9 cellular contexts compared by ENCODE assay signal in genomic region chr2:45699032-45699658, GRCh38. TPM values are rescaled to one million over a fixed set of nuclear protein-coding genes. Genes with fewer than 3 reads are reported as not detected.
DNase-seq lines count a peak whose midpoint lies in the region; ATAC-seq and TF ChIP-seq lines count a peak whose summit lies in the region.
"Had no signal": no experiment of that assay in that cellular context is flagged by ENCODE, and none has a peak within 500 bp of the region (broad histone marks: within the 10 kb centered on the region; RNA-seq: fewer than 3 reads in every experiment).

No MANE protein-coding gene starts in this region.

- DNase-seq in activated CD4-positive, alpha-beta memory T cell treated with anti-CD3 and anti-CD28 coated beads for 36 hours, result peak; percentile 25
- DNase-seq in activated CD4-positive, alpha-beta memory T cell treated with anti-CD3 and anti-CD28 coated beads, Interleukin-2, amount 10 ng/mL, durations not matched to agents 7 days and 5 days, result no peak
- DNase-seq in choroid plexus epithelial cell (ENCODE audit: low read depth) (peak; percentile 67), NCI-H69 (lab: John Stamatoyannopoulos, UW) (no peak), NCI-H1417 treated with DMSO at 0.1 percent for 48 hours (lab: John Stamatoyannopoulos, UW) (no peak)
- DNase-seq in stimulated activated naive CD8-positive, alpha-beta T cell treated with anti-CD3 and anti-CD28 coated beads, Interleukin-15, Interleukin-2, amounts not matched to agents 100 U/mL and 50 U/mL, for 24 hours, result peak; percentile 24
- DNase-seq in effector CD4-positive, alpha-beta T cell, result no peak
- DNase-seq: CD4-positive, CD25-positive, alpha-beta regulatory T cell had no signal

- peak overlapping the region; percentile 31 for H3K27ac Mint-ChIP-seq in activated CD4-positive, alpha-beta memory T cell treated with anti-CD3 and anti-CD28 coated beads for 36 hours
- H3K27ac Mint-ChIP-seq in activated CD4-positive, alpha-beta memory T cell treated with anti-CD3 and anti-CD28 coated beads, Interleukin-2, amount 10 ng/mL, durations not matched to agents 7 days and 5 days, result no peak overlapping the region

- TF ChIP-seq CTCF in choroid plexus epithelial cell (conservative IDR thresholded peaks at IDR 0.05; ENCODE audit: low read depth, low read length), result no peak

- CTCF ChIA-PET in activated CD4-positive, alpha-beta memory T cell treated with anti-CD3 and anti-CD28 coated beads for 36 hours (lab: Charles Lee), result interaction anchor here (0.9 kb wide), 1 partner anchor 79 kb away, joined by 3 read pairs; no protein-coding TSS in a partner anchor
- CTCF ChIA-PET in activated CD4-positive, alpha-beta memory T cell treated with anti-CD3 and anti-CD28 coated beads, Interleukin-2, amount 10 ng/mL, durations not matched to agents 7 days and 5 days (lab: Charles Lee), result interaction anchor here (0.6 kb wide), 1 partner anchor 834 kb away, joined by 3 read pairs; no protein-coding TSS in a partner anchor

- H3K4me1 Mint-ChIP-seq in activated CD4-positive, alpha-beta memory T cell treated with anti-CD3 and anti-CD28 coated beads for 36 hours (ENCODE audit: low read depth), result peaks cover 15% of the 10 kb centered on the region
- peaks cover 4% of the 10 kb centered on the region for H3K4me1 Mint-ChIP-seq in activated CD4-positive, alpha-beta memory T cell treated with anti-CD3 and anti-CD28 coated beads, Interleukin-2, amount 10 ng/mL, durations not matched to agents 7 days and 5 days

- no peaks in the 10 kb centered on the region for H3K9me3 Mint-ChIP-seq in activated CD4-positive, alpha-beta memory T cell treated with anti-CD3 and anti-CD28 coated beads for 36 hours
- H3K9me3 Mint-ChIP-seq in activated CD4-positive, alpha-beta memory T cell treated with anti-CD3 and anti-CD28 coated beads, Interleukin-2, amount 10 ng/mL, durations not matched to agents 7 days and 5 days, result no peaks in the 10 kb centered on the region
- H3K9me3 Mint-ChIP-seq: CD4-positive, CD25-positive, alpha-beta regulatory T cell had no signal

- H3K36me3 Mint-ChIP-seq in activated CD4-positive, alpha-beta memory T cell treated with anti-CD3 and anti-CD28 coated beads for 36 hours, result peaks cover 2% of the 10 kb centered on the region
- H3K36me3 Mint-ChIP-seq in activated CD4-positive, alpha-beta memory T cell treated with anti-CD3 and anti-CD28 coated beads, Interleukin-2, amount 10 ng/mL, durations not matched to agents 7 days and 5 days (ENCODE audit: low read depth), result no peaks in the 10 kb centered on the region
- H3K36me3 Mint-ChIP-seq: CD4-positive, CD25-positive, alpha-beta regulatory T cell had no signal

- H3K27me3 Mint-ChIP-seq in activated CD4-positive, alpha-beta memory T cell treated with anti-CD3 and anti-CD28 coated beads for 36 hours, result no peaks in the 10 kb centered on the region
- no peaks in the 10 kb centered on the region for H3K27me3 Mint-ChIP-seq in activated CD4-positive, alpha-beta memory T cell treated with anti-CD3 and anti-CD28 coated beads, Interleukin-2, amount 10 ng/mL, durations not matched to agents 7 days and 5 days
- H3K27me3 Mint-ChIP-seq: CD4-positive, CD25-positive, alpha-beta regulatory T cell had no signal

- POLR2A ChIA-PET in activated CD4-positive, alpha-beta memory T cell treated with anti-CD3 and anti-CD28 coated beads for 36 hours (lab: Charles Lee), result no interaction called here
- POLR2A ChIA-PET in activated CD4-positive, alpha-beta memory T cell treated with anti-CD3 and anti-CD28 coated beads, Interleukin-2, amount 10 ng/mL, durations not matched to agents 7 days and 5 days (lab: Charles Lee), result no interaction called here

- intact Hi-C loops in activated CD4-positive, alpha-beta memory T cell treated with anti-CD3 and anti-CD28 coated beads for 36 hours (cut with micrococcal nuclease), result loop anchor here (5.0 kb wide), 1 partner anchor 47 kb away; the partner anchor contains the start of gene PRKCE

- H3K4me3 Mint-ChIP-seq in activated CD4-positive, alpha-beta memory T cell treated with anti-CD3 and anti-CD28 coated beads for 36 hours, result no peak overlapping the region
- H3K4me3 Mint-ChIP-seq in activated CD4-positive, alpha-beta memory T cell treated with anti-CD3 and anti-CD28 coated beads, Interleukin-2, amount 10 ng/mL, durations not matched to agents 7 days and 5 days, result no peak overlapping the region
- H3K4me3 Mint-ChIP-seq: CD4-positive, CD25-positive, alpha-beta regulatory T cell had no signal

- H3K4me3 ChIP-seq in choroid plexus epithelial cell (ENCODE audit: low read depth, low read length), result no peak overlapping the region

- peak; percentile 59 for ATAC-seq in HG03108 (IDR thresholded peaks at IDR 0.05; ENCODE audit: unreplicated experiment)
- peak; percentile 94 for ATAC-seq in stimulated activated naive CD8-positive, alpha-beta T cell treated with anti-CD3 and anti-CD28 coated beads, Interleukin-15, Interleukin-2, amounts not matched to agents 100 U/mL and 50 U/mL, for 24 hours

RNA-seq across cellular contexts. Expression of gene PRKCE, which starts 47.7 kb away (rescaled TPM):
- total RNA-seq in activated CD4-positive, alpha-beta memory T cell treated with anti-CD3 and anti-CD28 coated beads for 36 hours, result 10 to 100 TPM; 12.5 to 13.6 TPM
- 10 to 100 TPM; 20.6 to 23.3 TPM for total RNA-seq in activated CD4-positive, alpha-beta memory T cell treated with anti-CD3 and anti-CD28 coated beads, Interleukin-2, amount 10 ng/mL, durations not matched to agents 7 days and 5 days

Comparison
In these comparisons a context has a peak if more than half of its experiments do, and no peak if none do; other contexts are left out.
1. DNase-seq: peak in activated CD4-positive, alpha-beta memory T cell treated with anti-CD3 and anti-CD28 coated beads for 36 hours (single experiment), choroid plexus epithelial cell (single experiment) and stimulated activated naive CD8-positive, alpha-beta T cell treated with anti-CD3 and anti-CD28 coated beads, Interleukin-15, Interleukin-2, amounts not matched to agents 100 U/mL and 50 U/mL, for 24 hours (single experiment); none in activated CD4-positive, alpha-beta memory T cell treated with anti-CD3 and anti-CD28 coated beads, Interleukin-2, amount 10 ng/mL, durations not matched to agents 7 days and 5 days (single experiment), effector CD4-positive, alpha-beta T cell (single experiment), NCI-H69 (single experiment) and NCI-H1417 treated with DMSO at 0.1 percent for 48 hours (single experiment).